ENCODE assay signal across 1 cellular context in genomic region chr1:5658340-5659316, GRCh38.
TF ChIP-seq lines count a peak whose summit lies in the region.

No MANE protein-coding gene starts in this region.

TF ChIP-seq in GM23338, 12 proteins besides CTCF, POLR2A, EP300 and RAD21 (continued from another document):
- no peak for TF ChIP-seq ZNF462 (CRISPR knock-in tag; IDR thresholded peaks at IDR 0.05)
- TF ChIP-seq CREB1 (CRISPR knock-in tag; IDR thresholded peaks at IDR 0.05; ENCODE audit: low read depth), result no peak
- no peak for TF ChIP-seq NANOG (IDR thresholded peaks at IDR 0.05; ENCODE audit: borderline replicate concordance)
- no peak for TF ChIP-seq JUNB (IDR thresholded peaks at IDR 0.05; ENCODE audit: unreplicated experiment)
- TF ChIP-seq POLR2AphosphoS5 (IDR thresholded peaks at IDR 0.05; ENCODE audit: low read depth), result no peak
- TF ChIP-seq ZNF114 (CRISPR knock-in tag; IDR thresholded peaks at IDR 0.05), result no peak
- TF ChIP-seq EZH2phosphoT487 (IDR thresholded peaks at IDR 0.05; ENCODE audit: unreplicated experiment), result no peak
- no peak for TF ChIP-seq ZNF331 (CRISPR knock-in tag; IDR thresholded peaks at IDR 0.05; ENCODE audit: low read depth)
